In the genomic region with DNA sequence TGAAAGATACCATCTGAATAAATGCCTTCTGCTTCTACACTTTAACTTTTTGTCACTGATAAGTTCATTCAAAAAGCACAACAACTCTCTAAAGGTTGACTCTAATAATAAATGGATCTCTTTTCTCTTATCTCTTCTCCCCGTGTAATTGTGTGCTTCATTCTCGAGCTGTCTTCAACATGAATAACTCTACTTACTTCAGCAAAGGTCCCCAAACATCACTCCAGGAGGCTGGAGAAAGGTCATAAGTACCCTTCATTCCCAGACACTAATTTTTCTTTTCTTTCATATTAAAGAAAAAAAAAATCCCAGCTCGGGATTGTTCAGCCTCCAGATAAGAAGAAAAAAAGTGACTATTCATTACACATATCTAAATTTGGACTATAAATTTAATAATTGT, we compare ENCODE assay signal across 18 cellular contexts.
DNase-seq lines count a peak whose midpoint lies in the region; ATAC-seq, FAIRE-seq and TF ChIP-seq lines count a peak whose summit lies in the region.
"Had no signal": no experiment of that assay in that cellular context is flagged by ENCODE, and none has a peak within 500 bp of the region (broad histone marks: within the 10 kb centered on the region; RNA-seq: fewer than 3 reads in every experiment).

No MANE protein-coding gene starts in this region.

- H3K9ac ChIP-seq in BLaER1 (no peak overlapping the region), Karpas-422 (ENCODE audit: low read length) (no peak overlapping the region), astrocyte (ENCODE audit: low read length) (no peak overlapping the region)

- no peaks in the 10 kb centered on the region for H3K27me3 ChIP-seq in BLaER1
- H3K27me3 ChIP-seq in Karpas-422 (ENCODE audit: low read length) = no peaks in the 10 kb centered on the region
- no peaks in the 10 kb centered on the region for H3K27me3 ChIP-seq in astrocyte (ENCODE audit: insufficient read depth, low read length)

- no peaks in the 10 kb centered on the region for H3K9me2 ChIP-seq in Karpas-422 (replicated peaks; ENCODE audit: insufficient read depth, low read length)

- FAIRE-seq in astrocyte (lab: Jason Lieb, UNC) = no peak
- FAIRE-seq: D721Med had no signal

- no peak for DNase-seq in Karpas-422
- DNase-seq in astrocyte (ENCODE audit: low read depth) = peak; percentile 60
- DNase-seq in activated CD4-positive, alpha-beta T cell treated with anti-CD3 and anti-CD28 coated beads for 1 hour = no peak
- DNase-seq in NCI-H1105 (lab: John Stamatoyannopoulos, UW) = no peak
- DNase-seq: ACHN; CD8-positive, alpha-beta T cell; COR-L47; DMS153; DMS79 treated with DMSO at 0.1 percent for 48 hours; GDM1; HCEC 1CT; HFFc6 had no signal

- H3K9me3 ChIP-seq in BLaER1 = peaks cover 6% of the 10 kb centered on the region
- peaks cover 3% of the 10 kb centered on the region; the same call in 1 of the 2 replicates for H3K9me3 ChIP-seq in Karpas-422 (ENCODE audit: low read length)
- H3K9me3 ChIP-seq in astrocyte (ENCODE audit: insufficient read depth, low read depth, low read length) = no peaks in the 10 kb centered on the region

- peaks cover 2% of the 10 kb centered on the region for H3K27me3 Mint-ChIP-seq in astrocyte (ENCODE audit: low read depth, unreplicated experiment)
- no peaks in the 10 kb centered on the region for H3K27me3 Mint-ChIP-seq in stimulated activated memory B cell treated with anti-CD40 and anti-IgM and Interleukin-4, amounts not matched to agents 10 μg/mL and 1 μg/mL and 100 μg/mL, for 72 hours

- H3K79me2 ChIP-seq in Karpas-422 (ENCODE audit: low read length) (no peaks in the 10 kb centered on the region), astrocyte (ENCODE audit: insufficient read depth, low read length) (no peaks in the 10 kb centered on the region)

- no peak overlapping the region for H3K4me3 ChIP-seq in BLaER1
- H3K4me3 ChIP-seq in Karpas-422 (ENCODE audit: low read length) = no peak overlapping the region
- no peak overlapping the region for H3K4me3 ChIP-seq in astrocyte (ENCODE audit: insufficient read depth, low read depth, low read length)

- H3K36me3 ChIP-seq in BLaER1 (no peaks in the 10 kb centered on the region), Karpas-422 (ENCODE audit: insufficient read depth, low read length) (peaks cover 4% of the 10 kb centered on the region; the same call in 1 of the 2 replicates), astrocyte (ENCODE audit: insufficient read depth, low read length) (no peaks in the 10 kb centered on the region)

- peaks cover 6% of the 10 kb centered on the region for H3K9me3 Mint-ChIP-seq in astrocyte (ENCODE audit: unreplicated experiment)
- peaks cover 6% of the 10 kb centered on the region for H3K9me3 Mint-ChIP-seq in stimulated activated memory B cell treated with anti-CD40 and anti-IgM and Interleukin-4, amounts not matched to agents 10 μg/mL and 1 μg/mL and 100 μg/mL, for 72 hours
- H3K9me3 Mint-ChIP-seq: CD8-positive, alpha-beta T cell had no signal

- no peaks in the 10 kb centered on the region for H3K4me1 Mint-ChIP-seq in astrocyte (ENCODE audit: low read depth, unreplicated experiment)
- H3K4me1 Mint-ChIP-seq in stimulated activated memory B cell treated with anti-CD40 and anti-IgM and Interleukin-4, amounts not matched to agents 10 μg/mL and 1 μg/mL and 100 μg/mL, for 72 hours = peaks cover 63% of the 10 kb centered on the region

- TF ChIP-seq CTCF in astrocyte (IDR thresholded peaks at IDR 0.05; ENCODE audit: insufficient read depth, low read depth, low read length) = no peak

- peaks cover 2% of the 10 kb centered on the region for H3K36me3 Mint-ChIP-seq in astrocyte (ENCODE audit: low read depth, unreplicated experiment)
- no peaks in the 10 kb centered on the region for H3K36me3 Mint-ChIP-seq in stimulated activated memory B cell treated with anti-CD40 and anti-IgM and Interleukin-4, amounts not matched to agents 10 μg/mL and 1 μg/mL and 100 μg/mL, for 72 hours
- H3K36me3 Mint-ChIP-seq: CD14-positive monocyte; CD8-positive, alpha-beta T cell had no signal

- H3K27ac ChIP-seq in BLaER1 (peak overlapping the region; percentile 95), Karpas-422 (ENCODE audit: low read length) (no peak overlapping the region), astrocyte (ENCODE audit: low read depth, low read length) (no peak overlapping the region)

- H4K20me1 ChIP-seq in BLaER1 = no peaks in the 10 kb centered on the region
- no peaks in the 10 kb centered on the region for H4K20me1 ChIP-seq in Karpas-422 (ENCODE audit: insufficient read depth, low read depth, low read length)
- H4K20me1 ChIP-seq in astrocyte (ENCODE audit: insufficient read depth, low read length) = no peaks in the 10 kb centered on the region

- H3K4me1 ChIP-seq in BLaER1 = peaks cover 94% of the 10 kb centered on the region
- peaks cover 56% of the 10 kb centered on the region for H3K4me1 ChIP-seq in Karpas-422 (ENCODE audit: low read length)
- peaks cover 17% of the 10 kb centered on the region for H3K4me1 ChIP-seq in astrocyte (ENCODE audit: insufficient read depth, low read length)

- H3K4me2 ChIP-seq in BLaER1 (peak overlapping the region; percentile 89), Karpas-422 (ENCODE audit: low read depth, low read length, poor library complexity, severe bottlenecking) (peak overlapping the region; percentile 73), astrocyte (ENCODE audit: low read length) (no peak overlapping the region)

- H3K4me3 Mint-ChIP-seq in astrocyte (ENCODE audit: unreplicated experiment) = no peak overlapping the region
- no peak overlapping the region for H3K4me3 Mint-ChIP-seq in stimulated activated memory B cell treated with anti-CD40 and anti-IgM and Interleukin-4, amounts not matched to agents 10 μg/mL and 1 μg/mL and 100 μg/mL, for 72 hours
- H3K4me3 Mint-ChIP-seq: CD14-positive monocyte; CD8-positive, alpha-beta T cell; HFFc6 had no signal

- no peak for ATAC-seq in stimulated activated memory B cell treated with anti-CD40 and anti-IgM and Interleukin-4, amounts not matched to agents 10 μg/mL and 1 μg/mL and 100 μg/mL, for 72 hours
- ATAC-seq in HG03520 (IDR thresholded peaks at IDR 0.05; ENCODE audit: unreplicated experiment) (no peak), GM19397 (IDR thresholded peaks at IDR 0.05; ENCODE audit: unreplicated experiment) (no peak)
- ATAC-seq: CD8-positive, alpha-beta T cell had no signal

- H2AFZ ChIP-seq in Karpas-422 (ENCODE audit: low read length) = no peak overlapping the region
- no peak overlapping the region for H2AFZ ChIP-seq in astrocyte (ENCODE audit: low read depth, low read length)

- no peak overlapping the region for H3K27ac Mint-ChIP-seq in astrocyte (ENCODE audit: unreplicated experiment)
- H3K27ac Mint-ChIP-seq in stimulated activated memory B cell treated with anti-CD40 and anti-IgM and Interleukin-4, amounts not matched to agents 10 μg/mL and 1 μg/mL and 100 μg/mL, for 72 hours = peak overlapping the region; percentile 87
- H3K27ac Mint-ChIP-seq: CD8-positive, alpha-beta T cell; HFFc6 had no signal
